31 cellular contexts compared by ENCODE assay signal in the genomic region with DNA sequence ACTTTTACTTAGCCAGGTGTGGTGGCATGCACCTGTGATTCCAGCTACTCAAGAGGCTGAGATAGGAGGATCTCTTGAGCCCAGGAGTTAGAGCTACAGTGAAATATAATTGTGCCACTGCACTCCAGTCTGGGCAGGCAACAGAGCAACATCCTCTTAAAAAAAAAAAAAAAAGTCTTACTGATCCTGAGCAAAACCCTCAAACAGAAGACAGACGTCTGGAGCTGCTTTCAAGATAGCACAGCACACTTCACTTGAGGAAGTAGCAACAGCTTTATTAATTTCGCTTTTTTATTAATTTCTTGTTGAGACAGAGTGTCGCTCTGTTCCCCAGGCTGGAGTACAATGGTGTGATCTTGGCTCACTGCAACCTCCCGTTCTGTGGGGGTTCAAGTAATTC. TPM values are rescaled to one million over a fixed set of nuclear protein-coding genes. Genes with fewer than 3 reads are reported as not detected.
DNase-seq lines count a peak whose midpoint lies in the region; ATAC-seq, FAIRE-seq and TF ChIP-seq lines count a peak whose summit lies in the region.
"Had no signal": no experiment of that assay in that cellular context is flagged by ENCODE, and none has a peak within 500 bp of the region (broad histone marks: within the 10 kb centered on the region; RNA-seq: fewer than 3 reads in every experiment).

No MANE protein-coding gene starts in this region.

- peak; percentile 63 for ATAC-seq in upper lobe of right lung
- ATAC-seq: heart right ventricle; HepG2; natural killer cell treated with Interleukin-12 subunit alpha and Interleukin-12 subunit beta and Interleukin-15 and Interleukin-18, amount 100 ng/mL, for 72 hours; stimulated activated effector memory CD8-positive, alpha-beta T cell treated with anti-CD3 and anti-CD28 coated beads, Interleukin-12 subunit alpha, Interleukin-12 subunit beta, amount 100 ng/mL, for 72 hours had no signal

- H3K4me1 Mint-ChIP-seq in dendritic cell treated with granulocyte-macrophage colony-stimulating factor and Interleukin-4, amounts not matched to agents 40 ng/mL and 50 ng/mL, for 4 days (ENCODE audit: low read depth) = peaks cover 83% of the 10 kb centered on the region

- H3K9me3 Mint-ChIP-seq in dendritic cell treated with granulocyte-macrophage colony-stimulating factor and Interleukin-4, amounts not matched to agents 40 ng/mL and 50 ng/mL, for 4 days = no peaks in the 10 kb centered on the region
- H3K9me3 Mint-ChIP-seq: natural killer cell treated with Interleukin-12 subunit alpha and Interleukin-12 subunit beta and Interleukin-15 and Interleukin-18, amount 100 ng/mL, for 72 hours; stimulated activated effector memory CD8-positive, alpha-beta T cell treated with anti-CD3 and anti-CD28 coated beads, Interleukin-12 subunit alpha, Interleukin-12 subunit beta, amount 100 ng/mL, for 72 hours had no signal

- H3K27ac Mint-ChIP-seq in dendritic cell treated with granulocyte-macrophage colony-stimulating factor and Interleukin-4, amounts not matched to agents 40 ng/mL and 50 ng/mL, for 4 days = peak overlapping the region; percentile 95
- H3K27ac Mint-ChIP-seq: activated naive CD8-positive, alpha-beta T cell; natural killer cell treated with Interleukin-12 subunit alpha and Interleukin-12 subunit beta and Interleukin-15 and Interleukin-18, amount 100 ng/mL, for 72 hours; stimulated activated effector memory CD8-positive, alpha-beta T cell treated with anti-CD3 and anti-CD28 coated beads, Interleukin-12 subunit alpha, Interleukin-12 subunit beta, amount 100 ng/mL, for 72 hours had no signal

- no peaks in the 10 kb centered on the region for H3K27me3 ChIP-seq in upper lobe of right lung
- H3K27me3 ChIP-seq: breast epithelium, heart right ventricle had no signal

- no peak overlapping the region for H3K4me3 ChIP-seq in upper lobe of right lung
- H3K4me3 ChIP-seq: breast epithelium, heart right ventricle, PC-9 had no signal

- no peak for TF ChIP-seq POLR2A in GM12892 (IDR thresholded peaks at IDR 0.05; ENCODE audit: low read depth, low read length)

- intact Hi-C loops in dendritic cell treated with granulocyte-macrophage colony-stimulating factor and Interleukin-4, amounts not matched to agents 40 ng/mL and 50 ng/mL, for 4 days (cut with micrococcal nuclease) = loop anchor here (5.0 kb wide), 1 partner anchor 37 kb away; a partner anchor contains a TSS
- intact Hi-C loops in upper lobe of right lung (cut with DNase I) = no loop called here

- peaks cover 6% of the 10 kb centered on the region for H3K4me1 ChIP-seq in upper lobe of right lung
- H3K4me1 ChIP-seq: breast epithelium had no signal

- DNase-seq in SIG-M5 treated with dmso at 0.1 percent for 504 hours (lab: John Stamatoyannopoulos, UW; ENCODE audit: unreplicated experiment) (peak; percentile 58), SIG-M5 (lab: John Stamatoyannopoulos, UW) (no peak), NOMO-1 treated with dmso at 0.1 percent for 144 hours (lab: John Stamatoyannopoulos, UW; ENCODE audit: unreplicated experiment) (peak; percentile 20), upper lobe of right lung (no peak), medulla oblongata (ENCODE audit: extremely low spot score) (no peak), GM12892 (ENCODE audit: insufficient read length) (no peak)
- no peak for DNase-seq in activated CD4-positive, CD25-positive, alpha-beta regulatory T cell treated with anti-CD3 and anti-CD28 coated beads, Interleukin-2, amount 50 U/mL, for 72 hours
- DNase-seq: 8988T; activated CD4-positive, alpha-beta T cell treated with anti-CD3 and anti-CD28 coated beads, Interleukin-2, amount 50 U/mL, for 1 hour; activated effector memory CD4-positive, alpha-beta T cell treated with Interleukin-2 at 50 U/mL for 16 hours; activated T-cell treated with anti-CD3 and anti-CD28 coated beads, Interleukin-2, amount 50 U/mL, for 1 hour; anterior cingulate cortex; CD4-positive, CD25-positive, alpha-beta regulatory T cell; DND-41; heart right ventricle; NCI-H1092 treated with DMSO at 0.1 percent for 48 hours; NCI-H187; NCI-H82; PC-9; stimulated activated CD4-positive, alpha-beta T cell treated with anti-CD3 and anti-CD28 coated beads, Interleukin-4, amount 100 ng/mL, for 4 hours; substantia nigra; T-helper 9 cell; WERI-Rb-1 had no signal

- no peak for FAIRE-seq in GM12892 (lab: Jason Lieb, UNC)
- FAIRE-seq: frontal cortex, H54, HepG2 had no signal

- H3K36me3 Mint-ChIP-seq in dendritic cell treated with granulocyte-macrophage colony-stimulating factor and Interleukin-4, amounts not matched to agents 40 ng/mL and 50 ng/mL, for 4 days (ENCODE audit: low read depth) = peaks cover 31% of the 10 kb centered on the region

- TF ChIP-seq CTCF in upper lobe of right lung (IDR thresholded peaks at IDR 0.05) = no peak

- H3K36me3 ChIP-seq in upper lobe of right lung = peaks cover 34% of the 10 kb centered on the region
- H3K36me3 ChIP-seq: breast epithelium had no signal

- no peaks in the 10 kb centered on the region for H3K27me3 Mint-ChIP-seq in dendritic cell treated with granulocyte-macrophage colony-stimulating factor and Interleukin-4, amounts not matched to agents 40 ng/mL and 50 ng/mL, for 4 days
- H3K27me3 Mint-ChIP-seq: activated naive CD8-positive, alpha-beta T cell; CD4-positive, CD25-positive, alpha-beta regulatory T cell; natural killer cell treated with Interleukin-12 subunit alpha and Interleukin-12 subunit beta and Interleukin-15 and Interleukin-18, amount 100 ng/mL, for 72 hours had no signal

- H3K27ac ChIP-seq in upper lobe of right lung = peak overlapping the region; percentile 61
- H3K27ac ChIP-seq: breast epithelium, PC-9, WERI-Rb-1 had no signal

- H3K4me3 Mint-ChIP-seq in dendritic cell treated with granulocyte-macrophage colony-stimulating factor and Interleukin-4, amounts not matched to agents 40 ng/mL and 50 ng/mL, for 4 days = peak overlapping the region; percentile 20
- H3K4me3 Mint-ChIP-seq: activated naive CD8-positive, alpha-beta T cell; CD4-positive, CD25-positive, alpha-beta regulatory T cell; natural killer cell treated with Interleukin-12 subunit alpha and Interleukin-12 subunit beta and Interleukin-15 and Interleukin-18, amount 100 ng/mL, for 72 hours; stimulated activated effector memory CD8-positive, alpha-beta T cell treated with anti-CD3 and anti-CD28 coated beads, Interleukin-12 subunit alpha, Interleukin-12 subunit beta, amount 100 ng/mL, for 72 hours had no signal

- no peaks in the 10 kb centered on the region for H3K9me3 ChIP-seq in upper lobe of right lung
- H3K9me3 ChIP-seq: breast epithelium, heart right ventricle had no signal

RNA-seq across cellular contexts. Expression of a gene that starts 10.2 kb away (rescaled TPM):
- 161 TPM for total RNA-seq in upper lobe of right lung
- 127 TPM for polyA plus RNA-seq in GM12892 (2012; ENCODE audit: missing spikeins)

RNA-seq across cellular contexts. Expression of a gene that starts 36.6 kb away (rescaled TPM):
- total RNA-seq in upper lobe of right lung = 15.3 TPM
- 20.7 TPM for polyA plus RNA-seq in GM12892 (2012; ENCODE audit: missing spikeins)

RNA-seq across cellular contexts. Expression of a gene that starts 37.0 kb away (rescaled TPM):
- total RNA-seq in upper lobe of right lung = 42.3 TPM
- polyA plus RNA-seq in GM12892 (2012; ENCODE audit: missing spikeins) = 20.8 TPM

Comparison
In these comparisons a context has a peak if more than half of its experiments do, and no peak if none do; other contexts are left out.
1. DNase-seq: peak in SIG-M5 treated with dmso at 0.1 percent for 504 hours (single experiment) and NOMO-1 treated with dmso at 0.1 percent for 144 hours (single experiment); none in SIG-M5 (single experiment), upper lobe of right lung (single experiment), medulla oblongata (single experiment), activated CD4-positive, CD25-positive, alpha-beta regulatory T cell treated with anti-CD3 and anti-CD28 coated beads, Interleukin-2, amount 50 U/mL, for 72 hours (single experiment) and GM12892 (single experiment).